Comparison of ENCODE assay signal across 11 cellular contexts in genomic region chr11:75383246-75383645, GRCh38. TPM values are rescaled to one million over a fixed set of nuclear protein-coding genes. Genes with fewer than 3 reads are reported as not detected.
A peak's percentile ranks its signal among the peaks of the same experiment; 100 is the strongest.
DNase-seq lines count a peak whose midpoint lies in the region; ATAC-seq and TF ChIP-seq lines count a peak whose summit lies in the region.
"Had no signal": no experiment of that assay in that cellular context is flagged by ENCODE, and none has a peak within 500 bp of the region (broad histone marks: within the 10 kb centered on the region; RNA-seq: fewer than 3 reads in every experiment).

No MANE protein-coding gene starts in this region.

- H3K9ac ChIP-seq in NT2/D1 (ENCODE audit: insufficient read length, low read depth), result peak overlapping the region; percentile 32

- no peak overlapping the region for H3K4me3 Mint-ChIP-seq in activated naive CD8-positive, alpha-beta T cell treated with anti-CD3 and anti-CD28 coated beads for 36 hours
- H3K4me3 Mint-ChIP-seq: stimulated activated naive B cell treated with anti-CD40 and anti-IgM and Interleukin-4, amounts not matched to agents 10 μg/mL and 1 μg/mL and 100 μg/mL, for 72 hours had no signal

- CTCF ChIA-PET in HEK293T (lab: Yijun Ruan, JAX), result interaction anchor here (0.6 to 4.6 kb wide), 3 partner anchors 8 to 103 kb away, joined by 3 to 24 read pairs (median 3); no protein-coding TSS in a partner anchor

- no peak overlapping the region for H3K4me3 ChIP-seq in NT2/D1 (ENCODE audit: insufficient read length, low read depth)
- H3K4me3 ChIP-seq: smooth muscle cell had no signal

- H3K27me3 Mint-ChIP-seq in activated naive CD8-positive, alpha-beta T cell treated with anti-CD3 and anti-CD28 coated beads for 36 hours, result no peaks in the 10 kb centered on the region

- peak; percentile 66 for DNase-seq in activated CD8-positive, alpha-beta memory T cell treated with anti-CD3 and anti-CD28 coated beads for 24 hours
- DNase-seq in activated CD8-positive, alpha-beta memory T cell treated with anti-CD3 and anti-CD28 coated beads, Interleukin-2, amount 50 U/mL, for 48 hours, result no peak
- DNase-seq in NT2/D1 (ENCODE audit: low read depth, low spot score), result peak; percentile 68
- peak; percentile 24 for DNase-seq in activated naive CD8-positive, alpha-beta T cell treated with anti-CD3 and anti-CD28 coated beads for 36 hours
- peak; percentile 57 for DNase-seq in posterior vena cava (ENCODE audit: low spot score)
- DNase-seq in HEK293T (ENCODE audit: extremely low spot score), result no peak
- DNase-seq: NCI-H446 treated with DMSO at 0.1 percent for 48 hours; stimulated activated naive B cell treated with anti-CD40 and anti-IgM and Interleukin-4, amounts not matched to agents 10 μg/mL and 1 μg/mL and 100 μg/mL, for 72 hours had no signal

- POLR2A ChIA-PET in HEK293T (lab: Yijun Ruan, JAX), result no interaction called here

- no peaks in the 10 kb centered on the region for H3K9me3 Mint-ChIP-seq in activated naive CD8-positive, alpha-beta T cell treated with anti-CD3 and anti-CD28 coated beads for 36 hours
- H3K9me3 Mint-ChIP-seq: stimulated activated naive B cell treated with anti-CD40 and anti-IgM and Interleukin-4, amounts not matched to agents 10 μg/mL and 1 μg/mL and 100 μg/mL, for 72 hours had no signal

- peak overlapping the region; percentile 23 for H3K27ac Mint-ChIP-seq in activated naive CD8-positive, alpha-beta T cell treated with anti-CD3 and anti-CD28 coated beads for 36 hours
- H3K27ac Mint-ChIP-seq: stimulated activated naive B cell treated with anti-CD40 and anti-IgM and Interleukin-4, amounts not matched to agents 10 μg/mL and 1 μg/mL and 100 μg/mL, for 72 hours had no signal

- no peaks in the 10 kb centered on the region for H3K9me3 ChIP-seq in NT2/D1 (ENCODE audit: insufficient read depth, low read length)

- H3K36me3 Mint-ChIP-seq in activated naive CD8-positive, alpha-beta T cell treated with anti-CD3 and anti-CD28 coated beads for 36 hours, result no peaks in the 10 kb centered on the region
- H3K36me3 Mint-ChIP-seq: stimulated activated naive B cell treated with anti-CD40 and anti-IgM and Interleukin-4, amounts not matched to agents 10 μg/mL and 1 μg/mL and 100 μg/mL, for 72 hours had no signal

- no peak for ATAC-seq in HG03196 (IDR thresholded peaks at IDR 0.05; ENCODE audit: unreplicated experiment)
- no peak for ATAC-seq in GM21529 (IDR thresholded peaks at IDR 0.05; ENCODE audit: unreplicated experiment)
- ATAC-seq: stimulated activated naive B cell treated with anti-CD40 and anti-IgM and Interleukin-4, amounts not matched to agents 10 μg/mL and 1 μg/mL and 100 μg/mL, for 72 hours had no signal

- intact Hi-C loops in posterior vena cava (cut with DNase I), result loop anchor here (5.0 kb wide), 2 partner anchors 51 to 101 kb away; no protein-coding TSS in a partner anchor

- H3K4me1 Mint-ChIP-seq in activated naive CD8-positive, alpha-beta T cell treated with anti-CD3 and anti-CD28 coated beads for 36 hours, result peaks cover 16% of the 10 kb centered on the region

- H3K27me3 ChIP-seq in NT2/D1 (ENCODE audit: insufficient read depth, insufficient read length), result no peaks in the 10 kb centered on the region

- H3K4me1 ChIP-seq in NT2/D1 (ENCODE audit: insufficient read depth, insufficient read length), result no peaks in the 10 kb centered on the region

- H3K36me3 ChIP-seq in NT2/D1 (ENCODE audit: insufficient read depth, insufficient read length, low read length), result no peaks in the 10 kb centered on the region

TF ChIP-seq in HEK293T, 16 proteins besides CTCF, POLR2A, EP300 and RAD21:
- TF ChIP-seq NFRKB (IDR thresholded peaks at IDR 0.05) (no peak), SUZ12 (IDR thresholded peaks at IDR 0.05) (no peak), LEF1 (IDR thresholded peaks at IDR 0.05; ENCODE audit: borderline replicate concordance) (no peak), BHLHE40 (IDR thresholded peaks at IDR 0.05; ENCODE audit: borderline replicate concordance) (no peak), L3MBTL2 (conservative IDR thresholded peaks at IDR 0.05) (no peak), SP1 (IDR thresholded peaks at IDR 0.05) (no peak), ELF4 (IDR thresholded peaks at IDR 0.05) (no peak), FOXK2 (IDR thresholded peaks at IDR 0.05) (no peak)

RNA-seq across cellular contexts. Expression of gene RPS3, which starts 16.1 kb away (rescaled TPM):
- 1,000 to 10,000 TPM; 4,132 to 4,264 TPM for total RNA-seq in activated naive CD8-positive, alpha-beta T cell treated with anti-CD3 and anti-CD28 coated beads for 36 hours
- total RNA-seq in posterior vena cava, result 1,000 to 10,000 TPM; 1,304 to 1,399 TPM

RNA-seq across cellular contexts. Expression of gene ARRB1, which starts 31.8 kb away (rescaled TPM):
- 10 to 100 TPM; 25.6 to 26.3 TPM for total RNA-seq in activated naive CD8-positive, alpha-beta T cell treated with anti-CD3 and anti-CD28 coated beads for 36 hours
- total RNA-seq in posterior vena cava, result 10 to 100 TPM; 42.3 to 44.3 TPM

RNA-seq across cellular contexts. Expression of gene KLHL35, which starts 49.8 kb away (rescaled TPM):
- total RNA-seq in activated naive CD8-positive, alpha-beta T cell treated with anti-CD3 and anti-CD28 coated beads for 36 hours, result under 1 TPM; 0.21 to 0.58 TPM
- total RNA-seq in posterior vena cava, result under 1 TPM; 0.67 to 0.79 TPM

Comparison
In these comparisons a context has a peak if more than half of its experiments do, and no peak if none do; other contexts are left out.
1. DNase-seq: peak in activated CD8-positive, alpha-beta memory T cell treated with anti-CD3 and anti-CD28 coated beads for 24 hours (single experiment), NT2/D1 (single experiment), activated naive CD8-positive, alpha-beta T cell treated with anti-CD3 and anti-CD28 coated beads for 36 hours (single experiment) and posterior vena cava (single experiment); none in activated CD8-positive, alpha-beta memory T cell treated with anti-CD3 and anti-CD28 coated beads, Interleukin-2, amount 50 U/mL, for 48 hours (single experiment) and HEK293T (single experiment).